Comparison of ENCODE assay signal across 26 cellular contexts in genomic region chr11:85768473-85769146, GRCh38. TPM values are rescaled to one million over a fixed set of nuclear protein-coding genes. Genes with fewer than 3 reads are reported as not detected.
A peak's percentile ranks its signal among the peaks of the same experiment; 100 is the strongest.
DNase-seq lines count a peak whose midpoint lies in the region; ATAC-seq and TF ChIP-seq lines count a peak whose summit lies in the region.
"Had no signal": no experiment of that assay in that cellular context is flagged by ENCODE, and none has a peak within 500 bp of the region (broad histone marks: within the 10 kb centered on the region; RNA-seq: fewer than 3 reads in every experiment).

No MANE protein-coding gene starts in this region.

- CTCF ChIA-PET in activated CD8-positive, alpha-beta T cell treated with anti-CD3 and anti-CD28 coated beads for 36 hours (lab: Charles Lee) = interaction anchor here (0.7 to 1.1 kb wide), 2 partner anchors 51 to 55 kb away, joined by 3 read pairs; no protein-coding TSS in a partner anchor
- CTCF ChIA-PET in activated CD8-positive, alpha-beta T cell treated with anti-CD3 and anti-CD28 coated beads, Interleukin-2, amount 10 ng/mL, durations not matched to agents 7 days and 5 days (lab: Charles Lee) = no interaction called here

- intact Hi-C loops in activated CD8-positive, alpha-beta T cell treated with anti-CD3 and anti-CD28 coated beads for 36 hours (cut with micrococcal nuclease) = no loop called here
- intact Hi-C loops in natural killer cell (cut with micrococcal nuclease) = no loop called here

- no peak for TF ChIP-seq CTCF in activated CD8-positive, alpha-beta T cell treated with anti-CD3 and anti-CD28 coated beads for 36 hours (IDR thresholded peaks at IDR 0.05)
- TF ChIP-seq CTCF in natural killer cell (IDR thresholded peaks at IDR 0.05) = no peak

- DNase-seq in activated CD8-positive, alpha-beta T cell treated with anti-CD3 and anti-CD28 coated beads for 36 hours = peak; percentile 42
- DNase-seq in activated CD8-positive, alpha-beta T cell treated with anti-CD3 and anti-CD28 coated beads, Interleukin-2, amount 10 ng/mL, durations not matched to agents 7 days and 5 days = no peak
- DNase-seq in natural killer cell (no peak), NCI-H2029 treated with DMSO at 0.1 percent for 48 hours (lab: John Stamatoyannopoulos, UW) (no peak), NCI-H2171 (lab: John Stamatoyannopoulos, UW) (no peak), NCI-H748 treated with DMSO at 0.1 percent for 48 hours (lab: John Stamatoyannopoulos, UW) (no peak)
- DNase-seq: activated CD4-positive, alpha-beta T cell treated with anti-CD3 and anti-CD28 coated beads, Interleukin-2, amount 10 ng/mL, durations not matched to agents 7 days and 5 days; AML-193; amygdala; CD4-positive, alpha-beta memory T cell; colonic mucosa; effector memory CD4-positive, alpha-beta T cell; EL; H9; midbrain; naive thymus-derived CD4-positive, alpha-beta T cell; NCI-H1694; NCI-H2171 treated with DMSO at 0.1 percent for 48 hours; NCI-H524 treated with DMSO at 0.1 percent for 48 hours; PC-9; SHP77; upper lobe of left lung had no signal

- H3K4me1 Mint-ChIP-seq in activated CD8-positive, alpha-beta T cell treated with anti-CD3 and anti-CD28 coated beads for 36 hours (ENCODE audit: low read depth) = peaks cover 58% of the 10 kb centered on the region
- H3K4me1 Mint-ChIP-seq in activated CD8-positive, alpha-beta T cell treated with anti-CD3 and anti-CD28 coated beads, Interleukin-2, amount 10 ng/mL, durations not matched to agents 7 days and 5 days (ENCODE audit: low read depth) = peaks cover 20% of the 10 kb centered on the region
- peaks cover 77 to 88% of the 10 kb centered on the region in 2 donors for H3K4me1 Mint-ChIP-seq in natural killer cell

- H3K4me3 Mint-ChIP-seq in activated CD8-positive, alpha-beta T cell treated with anti-CD3 and anti-CD28 coated beads for 36 hours = no peak overlapping the region
- H3K4me3 Mint-ChIP-seq in activated CD8-positive, alpha-beta T cell treated with anti-CD3 and anti-CD28 coated beads, Interleukin-2, amount 10 ng/mL, durations not matched to agents 7 days and 5 days = no peak overlapping the region
- H3K4me3 Mint-ChIP-seq in natural killer cell = peak overlapping the region; percentile 14
- H3K4me3 Mint-ChIP-seq: activated CD4-positive, alpha-beta T cell treated with anti-CD3 and anti-CD28 coated beads, Interleukin-2, amount 10 ng/mL, durations not matched to agents 7 days and 5 days; CD4-positive, alpha-beta memory T cell; H9 had no signal

- POLR2A ChIA-PET in activated CD8-positive, alpha-beta T cell treated with anti-CD3 and anti-CD28 coated beads for 36 hours (lab: Charles Lee) = interaction anchor here (0.8 to 1.5 kb wide), 2 partner anchors 12 to 23 kb away, joined by 3 to 4 read pairs; no protein-coding TSS in a partner anchor
- POLR2A ChIA-PET in activated CD8-positive, alpha-beta T cell treated with anti-CD3 and anti-CD28 coated beads, Interleukin-2, amount 10 ng/mL, durations not matched to agents 7 days and 5 days (lab: Charles Lee) = interaction anchor here (1.0 kb wide), 1 partner anchor 42 kb away, joined by 3 read pairs; no protein-coding TSS in a partner anchor

- H3K27me3 Mint-ChIP-seq in activated CD8-positive, alpha-beta T cell treated with anti-CD3 and anti-CD28 coated beads for 36 hours = no peaks in the 10 kb centered on the region
- no peaks in the 10 kb centered on the region for H3K27me3 Mint-ChIP-seq in activated CD8-positive, alpha-beta T cell treated with anti-CD3 and anti-CD28 coated beads, Interleukin-2, amount 10 ng/mL, durations not matched to agents 7 days and 5 days (ENCODE audit: low read depth)
- H3K27me3 Mint-ChIP-seq in natural killer cell (ENCODE audit: low read depth in 2 of 2) = no peaks in the 10 kb centered on the region
- H3K27me3 Mint-ChIP-seq: activated CD4-positive, alpha-beta T cell treated with anti-CD3 and anti-CD28 coated beads, Interleukin-2, amount 10 ng/mL, durations not matched to agents 7 days and 5 days; naive thymus-derived CD4-positive, alpha-beta T cell had no signal

- peaks cover 8% of the 10 kb centered on the region for H3K9me3 Mint-ChIP-seq in activated CD8-positive, alpha-beta T cell treated with anti-CD3 and anti-CD28 coated beads for 36 hours
- no peaks in the 10 kb centered on the region for H3K9me3 Mint-ChIP-seq in activated CD8-positive, alpha-beta T cell treated with anti-CD3 and anti-CD28 coated beads, Interleukin-2, amount 10 ng/mL, durations not matched to agents 7 days and 5 days (ENCODE audit: insufficient read depth)
- H3K9me3 Mint-ChIP-seq in natural killer cell = no peaks in the 10 kb centered on the region

- H3K27ac Mint-ChIP-seq in activated CD8-positive, alpha-beta T cell treated with anti-CD3 and anti-CD28 coated beads for 36 hours = peak overlapping the region; percentile 69
- no peak overlapping the region for H3K27ac Mint-ChIP-seq in activated CD8-positive, alpha-beta T cell treated with anti-CD3 and anti-CD28 coated beads, Interleukin-2, amount 10 ng/mL, durations not matched to agents 7 days and 5 days
- peak overlapping the region; percentile 62 to 83 for H3K27ac Mint-ChIP-seq in natural killer cell
- H3K27ac Mint-ChIP-seq: activated CD4-positive, alpha-beta T cell treated with anti-CD3 and anti-CD28 coated beads, Interleukin-2, amount 10 ng/mL, durations not matched to agents 7 days and 5 days; H9 had no signal

- peaks cover 11% of the 10 kb centered on the region for H3K36me3 Mint-ChIP-seq in activated CD8-positive, alpha-beta T cell treated with anti-CD3 and anti-CD28 coated beads for 36 hours (ENCODE audit: low read depth)
- peaks cover 19% of the 10 kb centered on the region for H3K36me3 Mint-ChIP-seq in activated CD8-positive, alpha-beta T cell treated with anti-CD3 and anti-CD28 coated beads, Interleukin-2, amount 10 ng/mL, durations not matched to agents 7 days and 5 days (ENCODE audit: low read depth)
- no peaks in the 10 kb centered on the region for H3K36me3 Mint-ChIP-seq in natural killer cell

- peak; percentile 83 for ATAC-seq in activated CD8-positive, alpha-beta T cell treated with anti-CD3 and anti-CD28 coated beads for 36 hours
- no peak for ATAC-seq in activated CD8-positive, alpha-beta T cell treated with anti-CD3 and anti-CD28 coated beads, Interleukin-2, amount 10 ng/mL, durations not matched to agents 7 days and 5 days
- ATAC-seq in GM19351 (IDR thresholded peaks at IDR 0.05; ENCODE audit: unreplicated experiment) = peak; percentile 66
- ATAC-seq in HG03439 (IDR thresholded peaks at IDR 0.05; ENCODE audit: unreplicated experiment) = peak; percentile 54
- no peak for ATAC-seq in natural killer cell
- ATAC-seq: A549; GM12878; naive thymus-derived CD4-positive, alpha-beta T cell had no signal

RNA-seq across cellular contexts. Expression of gene SYTL2, which starts 42.3 kb away (rescaled TPM):
- total RNA-seq in activated CD8-positive, alpha-beta T cell treated with anti-CD3 and anti-CD28 coated beads for 36 hours = 10 to 100 TPM in 1 of 2 experiments, 1 to 10 TPM in 1; 9.5 to 11.2 TPM
- 10 to 100 TPM; 29.3 to 31.2 TPM for total RNA-seq in activated CD8-positive, alpha-beta T cell treated with anti-CD3 and anti-CD28 coated beads, Interleukin-2, amount 10 ng/mL, durations not matched to agents 7 days and 5 days
- 100 to 1,000 TPM; 116 to 237 (median 143) TPM for total RNA-seq in natural killer cell

Comparison
In these comparisons a context has a peak if more than half of its experiments do, and no peak if none do; other contexts are left out.
1. ATAC-seq: peak in activated CD8-positive, alpha-beta T cell treated with anti-CD3 and anti-CD28 coated beads for 36 hours (single experiment), GM19351 (single experiment) and HG03439 (single experiment); none in activated CD8-positive, alpha-beta T cell treated with anti-CD3 and anti-CD28 coated beads, Interleukin-2, amount 10 ng/mL, durations not matched to agents 7 days and 5 days (single experiment) and natural killer cell (0 of 3).